Comparison of ENCODE assay signal across 1 cellular context in the genomic region with DNA sequence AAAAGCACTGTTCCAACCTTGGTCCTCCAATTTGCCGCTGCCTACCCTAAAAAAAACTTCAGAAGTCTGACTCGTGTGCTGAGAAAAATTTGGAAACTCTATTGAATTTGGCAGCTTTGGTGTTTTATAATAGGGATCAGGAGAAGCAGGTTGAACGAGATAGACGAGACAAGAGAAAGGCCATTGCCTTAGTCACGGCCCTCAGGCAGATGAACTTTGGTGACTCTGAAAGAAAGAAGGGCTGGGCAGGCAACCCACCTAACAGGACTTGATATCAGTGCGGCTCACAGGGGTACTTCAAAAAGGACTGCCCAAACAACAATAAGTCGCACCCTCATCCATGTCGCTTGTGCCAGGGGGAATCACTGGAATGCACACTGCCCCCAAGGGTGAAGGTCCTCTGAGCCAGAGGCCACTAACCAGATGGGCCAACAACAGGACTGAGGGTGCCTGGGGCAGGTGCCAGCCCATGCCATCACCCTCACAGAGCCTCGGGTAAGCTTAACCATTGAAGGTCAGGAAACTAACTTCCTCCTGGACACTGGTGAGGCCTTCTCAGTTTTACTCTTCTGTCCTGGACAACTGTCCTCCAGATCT.
TF ChIP-seq lines count a peak whose summit lies in the region.

No MANE protein-coding gene starts in this region.

TF ChIP-seq in IMR-90, 13 proteins besides CTCF, POLR2A, EP300 and RAD21:
- TF ChIP-seq, protein P1, sequence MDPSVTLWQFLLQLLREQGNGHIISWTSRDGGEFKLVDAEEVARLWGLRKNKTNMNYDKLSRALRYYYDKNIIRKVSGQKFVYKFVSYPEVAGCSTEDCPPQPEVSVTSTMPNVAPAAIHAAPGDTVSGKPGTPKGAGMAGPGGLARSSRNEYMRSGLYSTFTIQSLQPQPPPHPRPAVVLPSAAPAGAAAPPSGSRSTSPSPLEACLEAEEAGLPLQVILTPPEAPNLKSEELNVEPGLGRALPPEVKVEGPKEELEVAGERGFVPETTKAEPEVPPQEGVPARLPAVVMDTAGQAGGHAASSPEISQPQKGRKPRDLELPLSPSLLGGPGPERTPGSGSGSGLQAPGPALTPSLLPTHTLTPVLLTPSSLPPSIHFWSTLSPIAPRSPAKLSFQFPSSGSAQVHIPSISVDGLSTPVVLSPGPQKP (IDR thresholded peaks at IDR 0.05; ENCODE audit: borderline replicate concordance, low read depth, low read length) = no peak
- no peak for TF ChIP-seq MXI1 (IDR thresholded peaks at IDR 0.05; ENCODE audit: borderline replicate concordance, low read depth, low read length)
- no peak for TF ChIP-seq BHLHE40 (IDR thresholded peaks at IDR 0.05; ENCODE audit: low read depth, low read length)
- no peak for TF ChIP-seq MAZ (IDR thresholded peaks at IDR 0.05; ENCODE audit: borderline replicate concordance, low read depth, low read length)
- no peak for TF ChIP-seq CEBPB (IDR thresholded peaks at IDR 0.05; ENCODE audit: low read depth, low read length)
- TF ChIP-seq SMC3 (IDR thresholded peaks at IDR 0.05; ENCODE audit: low read depth, low read length) = no peak
- no peak for TF ChIP-seq RFX5 (IDR thresholded peaks at IDR 0.05; ENCODE audit: low read depth, low read length)
- TF ChIP-seq CHD1 (IDR thresholded peaks at IDR 0.05; ENCODE audit: low read depth, low read length) = no peak
